17 cellular contexts compared by ENCODE assay signal in the genomic region with DNA sequence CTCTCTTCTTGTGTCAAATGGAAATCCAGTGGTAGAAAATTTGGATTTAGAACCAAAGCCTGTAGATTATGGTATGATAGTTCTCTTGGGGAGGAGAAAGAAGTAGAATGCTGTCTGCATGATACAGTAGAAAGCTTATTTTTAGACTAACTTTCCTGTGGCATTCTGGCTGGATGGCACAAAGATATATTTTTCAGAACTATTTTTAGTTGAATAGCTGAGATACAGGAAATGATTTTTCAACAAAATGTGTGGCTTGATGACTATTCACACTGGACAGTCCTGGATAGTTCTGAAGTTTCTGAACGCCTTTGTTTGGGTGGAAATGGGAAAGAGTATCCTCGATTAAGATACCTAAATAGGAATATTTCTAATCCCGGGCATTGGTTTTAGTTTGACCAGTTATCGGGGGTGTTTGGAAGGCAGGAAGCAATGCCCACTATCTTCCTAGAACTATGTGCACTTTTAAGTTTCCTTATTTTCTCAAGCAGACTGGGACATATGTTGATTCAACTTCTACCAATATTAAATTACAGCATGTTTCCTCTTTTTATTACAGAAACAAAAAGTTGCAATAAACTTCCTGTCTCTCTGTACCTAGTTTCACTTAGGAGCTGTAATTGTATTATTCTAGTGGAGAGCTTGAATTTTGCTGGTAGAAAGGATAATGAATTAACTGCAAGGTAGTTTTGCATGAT. TPM values are rescaled to one million over a fixed set of nuclear protein-coding genes. Genes with fewer than 3 reads are reported as not detected.
DNase-seq lines count a peak whose midpoint lies in the region; ATAC-seq and TF ChIP-seq lines count a peak whose summit lies in the region.
"Had no signal": no experiment of that assay in that cellular context is flagged by ENCODE, and none has a peak within 500 bp of the region (broad histone marks: within the 10 kb centered on the region; RNA-seq: fewer than 3 reads in every experiment).

No MANE protein-coding gene starts in this region.

- peak overlapping the region; percentile 24 for H3K4me3 ChIP-seq in coronary artery
- H3K4me3 ChIP-seq in aorta (ENCODE audit: low read length in 2 of 2), result peak overlapping the region; percentile 33 to 88
- H3K4me3 ChIP-seq: GM23248, upper lobe of left lung had no signal

- TF ChIP-seq CTCF in coronary artery (IDR thresholded peaks at IDR 0.05), result no peak

- H3K9me3 ChIP-seq in aorta (ENCODE audit: control insufficient read depth, low read length), result no peaks in the 10 kb centered on the region
- H3K9me3 ChIP-seq: upper lobe of left lung had no signal

- WGBS in aorta, 2 donors, result 4 to 8% methylated on average over 4 of the region's 4 CpGs

- peaks cover 11% of the 10 kb centered on the region for H3K4me1 Mint-ChIP-seq in activated naive CD8-positive, alpha-beta T cell treated with anti-CD3 and anti-CD28 coated beads, Interleukin-2, amount 10 ng/mL, durations not matched to agents 7 days and 5 days
- H3K4me1 Mint-ChIP-seq in activated naive CD8-positive, alpha-beta T cell treated with anti-CD3 and anti-CD28 coated beads, Interleukin-2, amount 50 U/mL, for 24 hours, result peaks cover 12% of the 10 kb centered on the region
- H3K4me1 Mint-ChIP-seq in immature natural killer cell, result peaks cover 12 to 16% of the 10 kb centered on the region in 2 donors

- POLR2A ChIA-PET in activated naive CD8-positive, alpha-beta T cell treated with anti-CD3 and anti-CD28 coated beads, Interleukin-2, amount 10 ng/mL, durations not matched to agents 7 days and 5 days (lab: Charles Lee), result no interaction called here

- peaks cover 3% of the 10 kb centered on the region in 2 donors for H3K4me1 ChIP-seq in aorta (ENCODE audit: control insufficient read depth in 1 of 2, insufficient read depth in 2 of 2, low read length in 2 of 2)

- no peaks in the 10 kb centered on the region for H3K36me3 ChIP-seq in aorta (ENCODE audit: control insufficient read depth in 1 of 2, insufficient read depth in 2 of 2, low read length in 1 of 2)

- no peaks in the 10 kb centered on the region for H3K27me3 Mint-ChIP-seq in activated naive CD8-positive, alpha-beta T cell treated with anti-CD3 and anti-CD28 coated beads, Interleukin-2, amount 10 ng/mL, durations not matched to agents 7 days and 5 days
- H3K27me3 Mint-ChIP-seq in activated naive CD8-positive, alpha-beta T cell treated with anti-CD3 and anti-CD28 coated beads, Interleukin-2, amount 50 U/mL, for 24 hours, result no peaks in the 10 kb centered on the region
- peaks cover 0 to 2% (median 0%) of the 10 kb centered on the region in 3 donors for H3K27me3 Mint-ChIP-seq in immature natural killer cell (ENCODE audit: low read depth in 3 of 3)
- H3K27me3 Mint-ChIP-seq: activated CD8-positive, alpha-beta memory T cell treated with anti-CD3 and anti-CD28 coated beads, Interleukin-2, amount 10 ng/mL, durations not matched to agents 7 days and 5 days; activated naive CD4-positive, alpha-beta T cell treated with anti-CD3 and anti-CD28 coated beads, Interleukin-2, amount 10 ng/mL, durations not matched to agents 7 days and 5 days had no signal

- H3K27me3 ChIP-seq in aorta (ENCODE audit: control insufficient read depth in 1 of 2, insufficient read depth in 2 of 2, low read length in 1 of 2), result no peaks in the 10 kb centered on the region
- H3K27me3 ChIP-seq: upper lobe of left lung had no signal

- peak overlapping the region; percentile 23 for H3K27ac Mint-ChIP-seq in activated naive CD8-positive, alpha-beta T cell treated with anti-CD3 and anti-CD28 coated beads, Interleukin-2, amount 10 ng/mL, durations not matched to agents 7 days and 5 days
- no peak overlapping the region for H3K27ac Mint-ChIP-seq in activated naive CD8-positive, alpha-beta T cell treated with anti-CD3 and anti-CD28 coated beads, Interleukin-2, amount 50 U/mL, for 24 hours
- peak overlapping the region in 2 of 6 donors; percentile 26 to 38 for H3K27ac Mint-ChIP-seq in immature natural killer cell
- H3K27ac Mint-ChIP-seq: activated naive CD4-positive, alpha-beta T cell treated with anti-CD3 and anti-CD28 coated beads, Interleukin-2, amount 10 ng/mL, durations not matched to agents 7 days and 5 days had no signal

- no peak for ATAC-seq in activated naive CD8-positive, alpha-beta T cell treated with anti-CD3 and anti-CD28 coated beads, Interleukin-2, amount 10 ng/mL, durations not matched to agents 7 days and 5 days (ENCODE audit: low read depth)
- no peak for ATAC-seq in activated naive CD8-positive, alpha-beta T cell treated with anti-CD3 and anti-CD28 coated beads, Interleukin-2, amount 50 U/mL, for 24 hours
- ATAC-seq in HG03432 (IDR thresholded peaks at IDR 0.05; ENCODE audit: unreplicated experiment), result peak; percentile 53
- no peak for ATAC-seq in aorta (ENCODE audit: low FRiP score)
- ATAC-seq in GM19328 (IDR thresholded peaks at IDR 0.05; ENCODE audit: unreplicated experiment), result no peak
- ATAC-seq: activated CD8-positive, alpha-beta memory T cell treated with anti-CD3 and anti-CD28 coated beads, Interleukin-2, amount 10 ng/mL, durations not matched to agents 7 days and 5 days; esophagus mucosa had no signal

- intact Hi-C loops in aorta (cut with DNase I), result loop anchor here in 1 of 2 donors (10.0 kb wide), 1 partner anchor 56 kb away; no protein-coding TSS in a partner anchor

- no peak overlapping the region for H3K4me3 Mint-ChIP-seq in activated naive CD8-positive, alpha-beta T cell treated with anti-CD3 and anti-CD28 coated beads, Interleukin-2, amount 10 ng/mL, durations not matched to agents 7 days and 5 days
- H3K4me3 Mint-ChIP-seq in activated naive CD8-positive, alpha-beta T cell treated with anti-CD3 and anti-CD28 coated beads, Interleukin-2, amount 50 U/mL, for 24 hours, result no peak overlapping the region
- peak overlapping the region in 1 of 5 donors; percentile 11 for H3K4me3 Mint-ChIP-seq in immature natural killer cell
- H3K4me3 Mint-ChIP-seq: activated CD8-positive, alpha-beta memory T cell treated with anti-CD3 and anti-CD28 coated beads, Interleukin-2, amount 10 ng/mL, durations not matched to agents 7 days and 5 days; activated naive CD4-positive, alpha-beta T cell treated with anti-CD3 and anti-CD28 coated beads, Interleukin-2, amount 10 ng/mL, durations not matched to agents 7 days and 5 days had no signal

- H3K27ac ChIP-seq in coronary artery, result peak overlapping the region in 1 of 2 donors; percentile 59
- H3K27ac ChIP-seq in aorta (ENCODE audit: low read depth in 1 of 2, low read length in 2 of 2), result no peak overlapping the region
- H3K27ac ChIP-seq: GM23248 had no signal

- DNase-seq in activated naive CD8-positive, alpha-beta T cell treated with anti-CD3 and anti-CD28 coated beads, Interleukin-2, amount 10 ng/mL, durations not matched to agents 7 days and 5 days, result no peak
- DNase-seq in activated naive CD8-positive, alpha-beta T cell treated with anti-CD3 and anti-CD28 coated beads, Interleukin-2, amount 50 U/mL, for 24 hours, result no peak
- no peak for DNase-seq in coronary artery (ENCODE audit: low spot score)
- no peak for DNase-seq in aorta
- no peak for DNase-seq in stimulated activated CD4-positive, alpha-beta T cell treated with anti-CD3 and anti-CD28 coated beads, Interleukin-2, amount 100 ng/mL, for 48 hours
- no peak for DNase-seq in immature natural killer cell
- DNase-seq: ACHN; activated CD8-positive, alpha-beta memory T cell treated with anti-CD3 and anti-CD28 coated beads, Interleukin-2, amount 10 ng/mL, durations not matched to agents 7 days and 5 days; activated naive CD4-positive, alpha-beta T cell treated with anti-CD3 and anti-CD28 coated beads, Interleukin-2, amount 10 ng/mL, durations not matched to agents 7 days and 5 days; GM23248; hypothalamus; NCI-H1105; occipital lobe; upper lobe of left lung had no signal

- no peaks in the 10 kb centered on the region for H3K9me3 Mint-ChIP-seq in activated naive CD8-positive, alpha-beta T cell treated with anti-CD3 and anti-CD28 coated beads, Interleukin-2, amount 10 ng/mL, durations not matched to agents 7 days and 5 days
- no peaks in the 10 kb centered on the region for H3K9me3 Mint-ChIP-seq in activated naive CD8-positive, alpha-beta T cell treated with anti-CD3 and anti-CD28 coated beads, Interleukin-2, amount 50 U/mL, for 24 hours
- H3K9me3 Mint-ChIP-seq in immature natural killer cell, result no peaks in the 10 kb centered on the region
- H3K9me3 Mint-ChIP-seq: activated naive CD4-positive, alpha-beta T cell treated with anti-CD3 and anti-CD28 coated beads, Interleukin-2, amount 10 ng/mL, durations not matched to agents 7 days and 5 days had no signal

- H3K36me3 Mint-ChIP-seq in activated naive CD8-positive, alpha-beta T cell treated with anti-CD3 and anti-CD28 coated beads, Interleukin-2, amount 10 ng/mL, durations not matched to agents 7 days and 5 days, result peaks cover 8% of the 10 kb centered on the region
- H3K36me3 Mint-ChIP-seq in activated naive CD8-positive, alpha-beta T cell treated with anti-CD3 and anti-CD28 coated beads, Interleukin-2, amount 50 U/mL, for 24 hours (ENCODE audit: low read depth), result peaks cover 9% of the 10 kb centered on the region
- peaks cover 5 to 16% (median 12%) of the 10 kb centered on the region in 3 donors for H3K36me3 Mint-ChIP-seq in immature natural killer cell

RNA-seq across cellular contexts. Expression of a gene that starts 32.1 kb away (rescaled TPM):
- total RNA-seq in activated naive CD8-positive, alpha-beta T cell treated with anti-CD3 and anti-CD28 coated beads, Interleukin-2, amount 10 ng/mL, durations not matched to agents 7 days and 5 days, result not detected
- 10 to 100 TPM; 15.9 to 16.4 TPM for total RNA-seq in aorta
- polyA plus RNA-seq in aorta (10 to 100 TPM in 1 of 2 donors, 1 to 10 TPM in 1; 4.1 to 15.6 TPM), immature natural killer cell (not detected)
- total RNA-seq: activated CD8-positive, alpha-beta memory T cell treated with anti-CD3 and anti-CD28 coated beads, Interleukin-2, amount 10 ng/mL, durations not matched to agents 7 days and 5 days; GM23248 had no signal

RNA-seq across cellular contexts. Expression of a gene that starts 48.2 kb away (rescaled TPM):
- 10 to 100 TPM; 13.8 to 14.8 TPM for total RNA-seq in activated naive CD8-positive, alpha-beta T cell treated with anti-CD3 and anti-CD28 coated beads, Interleukin-2, amount 10 ng/mL, durations not matched to agents 7 days and 5 days
- 10 to 100 TPM; 34.8 to 42.3 TPM for total RNA-seq in aorta
- polyA plus RNA-seq in aorta, result 10 to 100 TPM; 27.5 to 33.6 TPM
- polyA plus RNA-seq in immature natural killer cell, result 10 to 100 TPM; 19.2 to 31.1 (median 25.3) TPM

Comparison
In these comparisons a context has a peak if more than half of its experiments do, and no peak if none do; other contexts are left out.
1. RNA of a gene that starts 32.1 kb away (total RNA-seq): 15.9 to 16.4 TPM in aorta; not detected in activated naive CD8-positive, alpha-beta T cell treated with anti-CD3 and anti-CD28 coated beads, Interleukin-2, amount 10 ng/mL, durations not matched to agents 7 days and 5 days; every median in the first group is over 10 times any median in the second.